Comparison of ENCODE assay signal across 13 cellular contexts in the genomic region with DNA sequence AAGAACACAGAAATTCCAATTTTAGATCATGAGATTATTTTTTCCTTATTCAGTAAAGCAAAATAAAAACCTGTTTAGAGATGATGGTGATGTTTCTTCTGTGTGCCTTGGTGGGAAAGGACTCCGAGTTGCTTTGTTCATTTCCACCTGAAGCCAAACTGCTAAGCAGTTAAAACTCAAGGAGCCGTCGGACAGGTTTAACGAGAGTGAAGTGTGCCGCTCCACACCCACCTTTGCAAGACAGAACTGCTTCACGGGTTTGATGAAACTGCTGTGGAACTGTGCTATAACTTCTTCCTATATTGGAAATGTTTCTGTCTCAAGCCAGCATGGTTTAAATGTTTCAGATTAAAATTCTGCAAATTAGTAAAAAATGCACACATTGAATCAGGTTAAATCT. TPM values are rescaled to one million over a fixed set of nuclear protein-coding genes. Genes with fewer than 3 reads are reported as not detected.
A peak's percentile ranks its signal among the peaks of the same experiment; 100 is the strongest.
DNase-seq lines count a peak whose midpoint lies in the region; ATAC-seq and TF ChIP-seq lines count a peak whose summit lies in the region.
"Had no signal": no experiment of that assay in that cellular context is flagged by ENCODE, and none has a peak within 500 bp of the region (broad histone marks: within the 10 kb centered on the region; RNA-seq: fewer than 3 reads in every experiment).

No MANE protein-coding gene starts in this region.

- no peak overlapping the region for H3K23ac ChIP-seq in mesenchymal stem cell (ENCODE audit: low read length in 2 of 2)

- peak; percentile 15 for DNase-seq in COLO668 (lab: John Stamatoyannopoulos, UW; ENCODE audit: unreplicated experiment)
- peak; percentile 50 for DNase-seq in NCI-H1105 (lab: John Stamatoyannopoulos, UW)
- DNase-seq in mammary epithelial cell: peak; percentile 86
- DNase-seq in mesenchymal stem cell: no peak
- no peak for DNase-seq in right lobe of liver
- DNase-seq in SHP77 treated with DMSO at 0.1 percent for 48 hours (lab: John Stamatoyannopoulos, UW): no peak
- DNase-seq in WERI-Rb-1: no peak
- DNase-seq: effector CD8-positive, alpha-beta T cell; KBM-7; left ventricle myocardium inferior; NCI-H2081; T-helper 1 cell had no signal

- WGBS in mammary epithelial cell (ENCODE audit: low coverage, missing lambda C conversion rate): 1% methylated on average over 6 of the region's 6 CpGs
- 56% methylated on average over 6 of the region's 6 CpGs for WGBS in mesenchymal stem cell
- WGBS in right lobe of liver (ENCODE audit: insufficient coverage, low coverage, low lambda C conversion rate, missing lambda C conversion rate): 60% methylated on average over 6 of the region's 6 CpGs

- no peak overlapping the region for H2BK5ac ChIP-seq in mesenchymal stem cell (ENCODE audit: low read depth, low read length, poor library complexity, severe bottlenecking)

- peaks cover 38% of the 10 kb centered on the region for H3K4me1 ChIP-seq in mammary epithelial cell (ENCODE audit: insufficient read depth, low read length)
- H3K4me1 ChIP-seq in mesenchymal stem cell (ENCODE audit: control insufficient read depth, insufficient read depth, low read depth, low read length): peaks cover 5% of the 10 kb centered on the region
- no peaks in the 10 kb centered on the region for H3K4me1 ChIP-seq in right lobe of liver
- H3K4me1 ChIP-seq: left ventricle myocardium inferior had no signal

- H2AFZ ChIP-seq in mammary epithelial cell (ENCODE audit: low read depth, low read length): peak overlapping the region; percentile 68
- no peak overlapping the region for H2AFZ ChIP-seq in mesenchymal stem cell (ENCODE audit: low read depth, low read length)

- H3K4ac ChIP-seq in mesenchymal stem cell (ENCODE audit: low read depth in 1 of 2, low read length in 2 of 2): no peak overlapping the region

- no peak for TF ChIP-seq POLR2A in right lobe of liver (IDR thresholded peaks at IDR 0.05)

- H3K9me3 ChIP-seq in mammary epithelial cell (replicated peaks; ENCODE audit: insufficient read depth, low read length): no peaks in the 10 kb centered on the region
- H3K9me3 ChIP-seq in mesenchymal stem cell (ENCODE audit: control insufficient read depth, low read length): no peaks in the 10 kb centered on the region
- H3K9me3 ChIP-seq in right lobe of liver: no peaks in the 10 kb centered on the region
- no peaks in the 10 kb centered on the region for H3K9me3 ChIP-seq in WERI-Rb-1 (ENCODE audit: severe bottlenecking)
- H3K9me3 ChIP-seq: left ventricle myocardium inferior had no signal

- peak overlapping the region; percentile 77 for H2AK5ac ChIP-seq in mesenchymal stem cell (ENCODE audit: low read length, severe bottlenecking)

- H3K14ac ChIP-seq in mesenchymal stem cell (ENCODE audit: low read length in 2 of 2): no peak overlapping the region

- H3K79me1 ChIP-seq in mesenchymal stem cell (replicated peaks; ENCODE audit: low read length, poor library complexity, severe bottlenecking): no peaks in the 10 kb centered on the region

- no peaks in the 10 kb centered on the region for H3K79me2 ChIP-seq in mammary epithelial cell (ENCODE audit: insufficient read depth, low read length)

- no peaks in the 10 kb centered on the region for H3K27me3 ChIP-seq in mammary epithelial cell (ENCODE audit: insufficient read depth, low read length)
- H3K27me3 ChIP-seq in mesenchymal stem cell (ENCODE audit: control insufficient read depth in 1 of 2, insufficient read depth in 1 of 2, low read length in 2 of 2): no peaks in the 10 kb centered on the region
- H3K27me3 ChIP-seq in right lobe of liver: no peaks in the 10 kb centered on the region
- no peaks in the 10 kb centered on the region for H3K27me3 ChIP-seq in WERI-Rb-1 (ENCODE audit: insufficient read depth, low read depth, severe bottlenecking)

- H4K20me1 ChIP-seq in mammary epithelial cell (ENCODE audit: insufficient read depth, low read length): no peaks in the 10 kb centered on the region

- in situ Hi-C loops in mammary epithelial cell (cut with MboI; ENCODE audit: low sequenced_read_pairs in 2 of 2): no loop called here

- no peak overlapping the region for H4K91ac ChIP-seq in mesenchymal stem cell (ENCODE audit: low read length)

- TF ChIP-seq CTCF in mammary epithelial cell (conservative IDR thresholded peaks at IDR 0.05 in 1 of 2, IDR thresholded peaks at IDR 0.05 in 1 of 2; ENCODE audit: extremely low read depth in 1 of 2, insufficient read depth in 1 of 2, low read depth in 1 of 2, low read length in 2 of 2): no peak
- TF ChIP-seq CTCF in right lobe of liver (IDR thresholded peaks at IDR 0.05): no peak
- TF ChIP-seq CTCF in WERI-Rb-1 (IDR thresholded peaks at IDR 0.05; ENCODE audit: low read depth, low read length): no peak

- no peak overlapping the region for H4K8ac ChIP-seq in mesenchymal stem cell (ENCODE audit: low read length)

- H3K4me3 ChIP-seq in mammary epithelial cell (replicated peaks in 1 of 3; ENCODE audit: insufficient read depth in 1 of 3, low read depth in 2 of 3, low read length in 3 of 3): peak overlapping the region in 1 of 3 experiments; percentile 6
- no peak overlapping the region for H3K4me3 ChIP-seq in mesenchymal stem cell (ENCODE audit: insufficient read depth in 1 of 2, low read depth in 1 of 2, low read length in 2 of 2)
- H3K4me3 ChIP-seq in right lobe of liver: no peak overlapping the region
- H3K4me3 ChIP-seq in WERI-Rb-1 (ENCODE audit: low read depth, low read length): no peak overlapping the region
- H3K4me3 ChIP-seq: left ventricle myocardium inferior had no signal

- H3K27ac ChIP-seq in mammary epithelial cell (ENCODE audit: insufficient read depth, low read depth, low read length) (peak overlapping the region; percentile 56), mesenchymal stem cell (ENCODE audit: low read length, poor library complexity, severe bottlenecking) (no peak overlapping the region), right lobe of liver (no peak overlapping the region), WERI-Rb-1 (no peak overlapping the region)
- H3K27ac ChIP-seq: left ventricle myocardium inferior had no signal

- dilution Hi-C loops in mammary epithelial cell (cut with HindIII; ENCODE audit: low sequenced_read_pairs): no loop called here

- H2BK120ac ChIP-seq in mesenchymal stem cell (ENCODE audit: low read depth, low read length): no peak overlapping the region

- H3K9ac ChIP-seq in mammary epithelial cell (ENCODE audit: insufficient read depth, low read length) (peak overlapping the region; percentile 9), mesenchymal stem cell (ENCODE audit: low read length) (no peak overlapping the region)

- H2BK15ac ChIP-seq in mesenchymal stem cell (ENCODE audit: low read depth, poor library complexity, severe bottlenecking): no peak overlapping the region

- no peak overlapping the region for H2BK12ac ChIP-seq in mesenchymal stem cell (ENCODE audit: low read length in 2 of 2)

- intact Hi-C loops in mammary epithelial cell (cut with micrococcal nuclease) (loop anchor here (1.0 to 2.0 kb wide), 2 partner anchors 9 to 27 kb away; partner anchors contain the start of gene DSP), right lobe of liver (cut with DNase I) (no loop called here)

- peak overlapping the region; percentile 56 for H3K4me2 ChIP-seq in mammary epithelial cell (ENCODE audit: insufficient read depth, low read depth, low read length)
- H3K4me2 ChIP-seq in mesenchymal stem cell (ENCODE audit: low read length, poor library complexity, severe bottlenecking): no peak overlapping the region

- no peak for ATAC-seq in right lobe of liver
- no peak for ATAC-seq in HG03196 (IDR thresholded peaks at IDR 0.05; ENCODE audit: unreplicated experiment)

- H3K18ac ChIP-seq in mesenchymal stem cell (ENCODE audit: low read depth in 1 of 2, low read length in 2 of 2): no peak overlapping the region

- CTCF ChIA-PET in mammary epithelial cell (lab: Charles Lee; ENCODE audit: low non-redundant PET): no interaction called here

- H3K36me3 ChIP-seq in mammary epithelial cell (ENCODE audit: insufficient read depth, low read length): no peaks in the 10 kb centered on the region
- no peaks in the 10 kb centered on the region for H3K36me3 ChIP-seq in mesenchymal stem cell (ENCODE audit: control insufficient read depth in 1 of 2, insufficient read depth in 2 of 2, low read depth in 1 of 2, low read length in 2 of 2)
- no peaks in the 10 kb centered on the region for H3K36me3 ChIP-seq in right lobe of liver
- no peaks in the 10 kb centered on the region for H3K36me3 ChIP-seq in WERI-Rb-1
- H3K36me3 ChIP-seq: left ventricle myocardium inferior had no signal

- no TSS peak for BruUV-seq in mammary epithelial cell (replicated peaks; lab: Mats Ljungman, UMichigan)

RNA-seq across cellular contexts. Expression of gene DSP, which starts 9.2 kb away (rescaled TPM):
- 100 to 1,000 TPM; 397 to 468 TPM for total RNA-seq in mammary epithelial cell
- 93.5 TPM for polyA plus RNA-seq in mammary epithelial cell
- 473 TPM for polyA minus RNA-seq in mammary epithelial cell
- 8.5 TPM for polyA plus RNA-seq in mesenchymal stem cell (2013, experiment 1 of 2)
- polyA plus RNA-seq in mesenchymal stem cell (2013, experiment 2 of 2): 7.8 TPM
- 10 to 100 TPM; 64.6 to 94.2 (median 82.1) TPM for total RNA-seq in right lobe of liver

RNA-seq across cellular contexts. Expression of gene SNRNP48, which starts 57.8 kb away (rescaled TPM):
- total RNA-seq in mammary epithelial cell (10 to 100 TPM in 1 of 2 donors, 1 to 10 TPM in 1; 8.8 to 11.7 TPM), right lobe of liver (10 to 100 TPM in 1 of 6 experiments, 1 to 10 TPM in 5; 4.7 to 13.7 (median 7.0) TPM)
- polyA plus RNA-seq in mammary epithelial cell: 5.6 TPM
- 0.47 TPM for polyA minus RNA-seq in mammary epithelial cell
- 9.5 TPM for polyA plus RNA-seq in mesenchymal stem cell (2013, experiment 1 of 2)
- 10.3 TPM for polyA plus RNA-seq in mesenchymal stem cell (2013, experiment 2 of 2)

Comparison
In these comparisons a context has a peak if more than half of its experiments do, and no peak if none do; other contexts are left out.
1. DNase-seq: peak in COLO668 (single experiment), NCI-H1105 (single experiment) and mammary epithelial cell (single experiment); none in mesenchymal stem cell (single experiment), right lobe of liver (0 of 3), SHP77 treated with DMSO at 0.1 percent for 48 hours (single experiment) and WERI-Rb-1 (single experiment).
2. RNA of gene DSP, which starts 9.2 kb away (total RNA-seq): 397 to 468 TPM in mammary epithelial cell; 64.6 to 94.2 TPM in right lobe of liver; every median in the first group is over 4 times any median in the second.